In the genomic region with DNA sequence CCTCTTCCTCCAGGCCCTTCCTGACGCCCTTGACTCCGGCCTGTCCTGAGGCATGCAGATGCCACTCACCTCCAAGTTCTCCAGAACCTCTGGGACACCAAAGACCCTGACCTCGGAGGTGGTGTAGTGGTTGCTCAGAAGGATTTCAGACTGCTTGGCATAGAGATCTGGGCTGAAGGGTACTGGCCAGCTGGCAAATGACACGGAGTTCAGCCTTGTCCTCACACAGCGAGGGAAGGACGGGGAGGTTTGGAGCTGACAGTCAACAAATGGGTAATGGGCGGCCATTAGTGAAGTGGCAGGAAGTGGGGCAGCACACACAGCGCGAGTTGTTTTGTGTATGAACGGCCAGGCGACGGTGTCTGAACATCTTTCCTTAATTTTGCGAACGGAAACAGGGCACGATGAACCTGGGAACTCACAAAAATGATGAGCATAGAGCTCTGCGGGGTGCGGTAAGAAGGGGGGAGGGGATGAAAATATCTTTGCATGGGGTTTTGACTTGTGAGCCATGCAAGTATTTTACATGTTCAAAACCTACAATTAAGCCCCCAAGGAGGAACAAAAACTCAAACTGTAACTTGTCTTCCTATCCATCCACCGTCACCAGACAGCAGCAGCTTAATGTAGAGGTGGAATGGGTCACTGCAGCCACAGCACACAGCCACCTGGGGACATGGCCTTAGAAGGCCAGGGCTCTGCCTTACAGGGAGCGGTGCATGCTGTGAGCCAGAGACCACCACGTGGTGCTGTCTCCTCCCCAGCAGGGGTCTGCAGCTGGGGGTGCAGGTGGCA, we compare ENCODE assay signal across 17 cellular contexts. TPM values are rescaled to one million over a fixed set of nuclear protein-coding genes. Genes with fewer than 3 reads are reported as not detected.
DNase-seq lines count a peak whose midpoint lies in the region; ATAC-seq and TF ChIP-seq lines count a peak whose summit lies in the region.
"Had no signal": no experiment of that assay in that cellular context is flagged by ENCODE, and none has a peak within 500 bp of the region (broad histone marks: within the 10 kb centered on the region; RNA-seq: fewer than 3 reads in every experiment).

No MANE protein-coding gene starts in this region.

- no peaks in the 10 kb centered on the region for H3K4me1 ChIP-seq in GM23248 (ENCODE audit: insufficient read depth)
- no peaks in the 10 kb centered on the region for H3K4me1 ChIP-seq in osteoblast (ENCODE audit: insufficient read depth, low read length)
- H3K4me1 ChIP-seq in Peyer's patch = peaks cover 0 to 13% (median 2%) of the 10 kb centered on the region in 4 donors
- H3K4me1 ChIP-seq: uterus had no signal

- H3K36me3 Mint-ChIP-seq in activated B cell treated with CpG ODN at 0.5 μM for 24 hours (ENCODE audit: low read depth) = no peaks in the 10 kb centered on the region
- H3K36me3 Mint-ChIP-seq: natural killer cell treated with Interleukin-12 subunit alpha and Interleukin-12 subunit beta and Interleukin-15 and Interleukin-18, amount 100 ng/mL, for 72 hours had no signal

- TF ChIP-seq POLR2A in Peyer's patch (IDR thresholded peaks at IDR 0.05) = no peak

- peaks cover 2% of the 10 kb centered on the region for H3K27me3 Mint-ChIP-seq in activated B cell treated with CpG ODN at 0.5 μM for 24 hours

- in situ Hi-C loops in GM23248 (cut with MboI) = no loop called here

- H3K9me3 ChIP-seq in GM23248 (ENCODE audit: low read depth) (no peaks in the 10 kb centered on the region), osteoblast (ENCODE audit: low read depth, low read length) (no peaks in the 10 kb centered on the region), Peyer's patch (no peaks in the 10 kb centered on the region)
- H3K9me3 ChIP-seq: adrenal gland, uterus had no signal

- peaks cover 45% of the 10 kb centered on the region for H3K4me1 Mint-ChIP-seq in activated B cell treated with CpG ODN at 0.5 μM for 24 hours
- H3K4me1 Mint-ChIP-seq: activated T-helper 17 cell treated with anti-CD3 and anti-CD28 coated beads, Interleukin-2, amount 50 U/mL, for 72 hours had no signal

- peak; percentile 56 for ATAC-seq in activated B cell treated with CpG ODN at 0.5 μM for 24 hours (ENCODE audit: low read depth)
- ATAC-seq: activated CD4-positive, CD25-positive, alpha-beta regulatory T cell treated with anti-CD3 and anti-CD28 coated beads, Interleukin-2, amount 50 U/mL, for 24 hours; activated T-helper 17 cell treated with anti-CD3 and anti-CD28 coated beads, Interleukin-2, amount 50 U/mL, for 72 hours; natural killer cell treated with Interleukin-12 subunit alpha and Interleukin-12 subunit beta and Interleukin-15 and Interleukin-18, amount 100 ng/mL, for 72 hours had no signal

- 87% methylated on average over 20 of the region's 20 CpGs for WGBS in GM23248 (ENCODE audit: low coverage in 1 of 2, low lambda C conversion rate in 2 of 2, missing lambda C conversion rate in 2 of 2), 2 experiments

- H3K4me2 ChIP-seq in GM23248 (ENCODE audit: unreplicated experiment) = no peak overlapping the region
- H3K4me2 ChIP-seq in osteoblast (ENCODE audit: insufficient read depth, low read length) = no peak overlapping the region

- H3K79me2 ChIP-seq in GM23248 (ENCODE audit: insufficient read depth) = no peaks in the 10 kb centered on the region
- no peaks in the 10 kb centered on the region for H3K79me2 ChIP-seq in osteoblast (ENCODE audit: insufficient read depth, low read length)

- CTCF ChIA-PET in GM10248 (lab: Yijun Ruan, JAX) = interaction anchor here (0.8 to 4.8 kb wide), 3 partner anchors 15 to 110 kb away, joined by 3 to 31 read pairs (median 4); no protein-coding TSS in a partner anchor
- CTCF ChIA-PET in activated B cell treated with CpG ODN at 0.5 μM for 24 hours (lab: Charles Lee) = interaction anchor here (1.1 to 1.5 kb wide), 3 partner anchors 17 to 99 kb away, joined by 3 to 6 read pairs (median 4); no protein-coding TSS in a partner anchor

- H4K20me1 ChIP-seq in GM23248 (ENCODE audit: insufficient read depth) (no peaks in the 10 kb centered on the region), osteoblast (ENCODE audit: insufficient read depth, low read length) (no peaks in the 10 kb centered on the region)

- POLR2A ChIA-PET in GM10248 (lab: Yijun Ruan, JAX) (no interaction called here), activated B cell treated with CpG ODN at 0.5 μM for 24 hours (lab: Charles Lee) (interaction anchor here (0.5 to 1.8 kb wide), 4 partner anchors 10 to 187 kb away, joined by 3 to 13 read pairs (median 5); a partner anchor contains a TSS)

- H3K27ac Mint-ChIP-seq in activated B cell treated with CpG ODN at 0.5 μM for 24 hours = peak overlapping the region; percentile 73
- H3K27ac Mint-ChIP-seq: activated T-helper 17 cell treated with anti-CD3 and anti-CD28 coated beads, Interleukin-2, amount 50 U/mL, for 72 hours had no signal

- no peak overlapping the region for H3K27ac ChIP-seq in GM23248
- H3K27ac ChIP-seq in osteoblast (ENCODE audit: low read depth, low read length) = no peak overlapping the region
- H3K27ac ChIP-seq in Peyer's patch = no peak overlapping the region
- H3K27ac ChIP-seq: adrenal gland, uterus had no signal

- peak; percentile 48 for DNase-seq in GM10248 (ENCODE audit: extremely low spot score)
- DNase-seq in GM23248 = no peak
- no peak for DNase-seq in activated B cell treated with CpG ODN at 0.5 μM for 24 hours
- DNase-seq in osteoblast (ENCODE audit: insufficient read length, low spot score, missing footprints) = peak; percentile 76
- DNase-seq in activated CD4-positive, alpha-beta T cell treated with anti-CD3 and anti-CD28 coated beads for 4 hours = no peak
- no peak for DNase-seq in stimulated activated CD4-positive, alpha-beta T cell treated with anti-CD3 and anti-CD28 coated beads, Interleukin-4, amount 100 ng/mL, for 24 hours
- DNase-seq in stimulated activated CD4-positive, alpha-beta T cell treated with anti-CD3 and anti-CD28 coated beads, Interleukin-2, amount 100 ng/mL, for 24 hours = no peak
- no peak for DNase-seq in Peyer's patch
- DNase-seq: central memory CD4-positive, alpha-beta T cell; effector CD8-positive, alpha-beta T cell; NCI-H1930; T-helper 2 cell had no signal

- intact Hi-C loops in activated B cell treated with CpG ODN at 0.5 μM for 24 hours (cut with micrococcal nuclease) = no loop called here

- no peak overlapping the region for H3K9ac ChIP-seq in GM23248

- no peaks in the 10 kb centered on the region for H3F3A ChIP-seq in GM23248 (ENCODE audit: insufficient read depth)

- H3K9me2 ChIP-seq in GM23248 (ENCODE audit: insufficient read depth) = no peaks in the 10 kb centered on the region

- H2AFZ ChIP-seq in GM23248 (0 out of 2 replicates have a peak overlapping the region, but pooled peaks have one; percentile 71), osteoblast (ENCODE audit: low read length) (no peak overlapping the region)

- H3K4me3 ChIP-seq in GM23248 (no peak overlapping the region), osteoblast (ENCODE audit: insufficient read depth, low read length) (no peak overlapping the region), Peyer's patch (no peak overlapping the region)
- H3K4me3 ChIP-seq: adrenal gland, uterus had no signal

- H3K4me3 Mint-ChIP-seq in activated B cell treated with CpG ODN at 0.5 μM for 24 hours = peak overlapping the region; percentile 75
- H3K4me3 Mint-ChIP-seq: activated T-helper 17 cell treated with anti-CD3 and anti-CD28 coated beads, Interleukin-2, amount 50 U/mL, for 72 hours; natural killer cell treated with Interleukin-12 subunit alpha and Interleukin-12 subunit beta and Interleukin-15 and Interleukin-18, amount 100 ng/mL, for 72 hours had no signal

- H3K27me3 ChIP-seq in GM23248 (replicated peaks; ENCODE audit: insufficient read depth) (peaks cover 22% of the 10 kb centered on the region; the same call in 1 of the 2 replicates), osteoblast (ENCODE audit: insufficient read depth, low read length) (peaks cover 37% of the 10 kb centered on the region), Peyer's patch (no peaks in the 10 kb centered on the region)
- H3K27me3 ChIP-seq: adrenal gland, uterus had no signal

- H3K9me3 Mint-ChIP-seq in activated B cell treated with CpG ODN at 0.5 μM for 24 hours = no peaks in the 10 kb centered on the region
- H3K9me3 Mint-ChIP-seq: activated T-helper 17 cell treated with anti-CD3 and anti-CD28 coated beads, Interleukin-2, amount 50 U/mL, for 72 hours; natural killer cell treated with Interleukin-12 subunit alpha and Interleukin-12 subunit beta and Interleukin-15 and Interleukin-18, amount 100 ng/mL, for 72 hours had no signal

- H3K36me3 ChIP-seq in GM23248 (ENCODE audit: low read depth) = no peaks in the 10 kb centered on the region
- H3K36me3 ChIP-seq in osteoblast (ENCODE audit: insufficient read depth, low read length) = no peaks in the 10 kb centered on the region
- no peaks in the 10 kb centered on the region for H3K36me3 ChIP-seq in Peyer's patch
- H3K36me3 ChIP-seq: adrenal gland, uterus had no signal

- TF ChIP-seq CTCF in GM10248 (IDR thresholded peaks at IDR 0.05; ENCODE audit: control extremely low read depth, extremely low read depth, low read depth, missing control alignments) (no peak), activated B cell treated with CpG ODN at 0.5 μM for 24 hours (IDR thresholded peaks at IDR 0.05) (no peak), osteoblast (IDR thresholded peaks at IDR 0.05; ENCODE audit: extremely low read depth, low read depth, low read length) (no peak), Peyer's patch (IDR thresholded peaks at IDR 0.05) (no peak)

RNA-seq across cellular contexts. Expression of a gene that starts 43.6 kb away (rescaled TPM):
- total RNA-seq in GM23248 (2014; rRNA removed; shearing (Covaris generic)) = 426 and 1,611 TPM in 2 replicates
- polyA plus RNA-seq in GM23248 (2016; fragmentation: Nextera tagmentation; extraction: Ambion mirVana) = 923 and 947 TPM in 2 replicates
- total RNA-seq in activated B cell treated with CpG ODN at 0.5 μM for 24 hours = 2,996 and 3,448 TPM in 2 replicates
- 524 and 1,095 TPM in 2 replicates for total RNA-seq in osteoblast
- total RNA-seq in Peyer's patch = 100 to 1,000 TPM; 258 to 541 (median 430) TPM

Comparison
In these comparisons a context has a peak if more than half of its experiments do, and no peak if none do; other contexts are left out.
1. DNase-seq: peak in GM10248 (single experiment) and osteoblast (single experiment); none in GM23248 (single experiment), activated B cell treated with CpG ODN at 0.5 μM for 24 hours (single experiment), activated CD4-positive, alpha-beta T cell treated with anti-CD3 and anti-CD28 coated beads for 4 hours (0 of 2), stimulated activated CD4-positive, alpha-beta T cell treated with anti-CD3 and anti-CD28 coated beads, Interleukin-4, amount 100 ng/mL, for 24 hours (single experiment), stimulated activated CD4-positive, alpha-beta T cell treated with anti-CD3 and anti-CD28 coated beads, Interleukin-2, amount 100 ng/mL, for 24 hours (0 of 2) and Peyer's patch (0 of 3).